20 cellular contexts compared by ENCODE assay signal in genomic region chr7:90176195-90176594, GRCh38. TPM values are rescaled to one million over a fixed set of nuclear protein-coding genes. Genes with fewer than 3 reads are reported as not detected.
DNase-seq lines count a peak whose midpoint lies in the region; ATAC-seq, FAIRE-seq and TF ChIP-seq lines count a peak whose summit lies in the region.
"Had no signal": no experiment of that assay in that cellular context is flagged by ENCODE, and none has a peak within 500 bp of the region (broad histone marks: within the 10 kb centered on the region; RNA-seq: fewer than 3 reads in every experiment).

No MANE protein-coding gene starts in this region.

- H3K36me3 ChIP-seq in HCT116 (ENCODE audit: control insufficient read depth in 1 of 2, insufficient read depth in 2 of 2, low read length in 2 of 2): no peaks in the 10 kb centered on the region
- no peaks in the 10 kb centered on the region for H3K36me3 ChIP-seq in GM12878 (ENCODE audit: control insufficient read depth in 2 of 2, insufficient read depth in 2 of 2, low read length in 1 of 2)
- H3K36me3 ChIP-seq in lower lobe of right lung: no peaks in the 10 kb centered on the region
- H3K36me3 ChIP-seq: BE2C, HAP-1 had no signal

- no peaks in the 10 kb centered on the region for H3K27me3 ChIP-seq in HCT116 (ENCODE audit: insufficient read depth, low read length)
- no peaks in the 10 kb centered on the region for H3K27me3 ChIP-seq in GM12878 (replicated peaks in 1 of 2; ENCODE audit: control insufficient read depth in 2 of 2, insufficient read depth in 2 of 2, low read length in 1 of 2)
- no peaks in the 10 kb centered on the region for H3K27me3 ChIP-seq in lower lobe of right lung (ENCODE audit: low read depth)
- H3K27me3 ChIP-seq: BE2C had no signal

- H3K27ac ChIP-seq in C4-2B (peak overlapping the region; percentile 4; the same call in 1 of the 2 replicates), HCT116 (ENCODE audit: low read depth, low read length) (no peak overlapping the region), GM12878 (ENCODE audit: control insufficient read depth, insufficient read depth) (no peak overlapping the region), lower lobe of right lung (no peak overlapping the region)
- H3K27ac ChIP-seq: GM23248, KMS-11 had no signal

- H3K9ac ChIP-seq in HCT116 (ENCODE audit: low read length) (no peak overlapping the region), GM12878 (ENCODE audit: control insufficient read depth, insufficient read depth, low read length) (no peak overlapping the region)
- H3K9ac ChIP-seq: GM23248, KMS-11 had no signal

- SMC1A ChIA-PET in GM12878 (lab: Charles Lee; ENCODE audit: uncharacterized antibody, unreplicated experiment): interaction anchor here (1.6 to 7.8 kb wide), 3 partner anchors 11 to 38 kb away, joined by 4 to 58 read pairs (median 9); partner anchors contain the start of gene STEAP2

- WGBS in GM12878 (ENCODE audit: insufficient coverage, insufficient replicate concordance, low lambda C conversion rate, missing lambda C conversion rate): 100% methylated on average over 1 of the region's 1 CpG

- ATAC-seq in HCT116: no peak
- ATAC-seq in GM12878: no peak
- ATAC-seq in left lobe of liver: peak; percentile 12
- ATAC-seq in lower lobe of right lung: no peak

- no peak overlapping the region for H3K4me2 ChIP-seq in HCT116 (ENCODE audit: low read length)
- H3K4me2 ChIP-seq in GM12878 (ENCODE audit: control insufficient read depth, insufficient read depth): no peak overlapping the region
- H3K4me2 ChIP-seq: KMS-11 had no signal

- no peaks in the 10 kb centered on the region for H4K20me1 ChIP-seq in HCT116 (ENCODE audit: insufficient read depth)
- no peaks in the 10 kb centered on the region for H4K20me1 ChIP-seq in GM12878 (ENCODE audit: control insufficient read depth, insufficient read depth)

- no peaks in the 10 kb centered on the region for H3K9me2 ChIP-seq in HCT116 (ENCODE audit: insufficient read depth)

- CTCF ChIA-PET in HCT116 (lab: Charles Lee): no interaction called here
- CTCF ChIA-PET in GM12878 (lab: Yijun Ruan, JAX): interaction anchor here (1.3 to 1.9 kb wide), 3 partner anchors 18 to 67 kb away, joined by 3 to 6 read pairs (median 3); partner anchors contain the start of gene STEAP1

- RAD21 ChIA-PET in HCT116 (lab: Charles Lee; ENCODE audit: low non-redundant PET in 1 of 2, low total read pairs in 2 of 2, uncharacterized antibody in 2 of 2, unreplicated experiment in 2 of 2) (no interaction called here), GM12878 (lab: Charles Lee; ENCODE audit: unreplicated experiment) (interaction anchor here (1.0 kb wide), 1 partner anchor 12 kb away, joined by 4 read pairs; no protein-coding TSS in a partner anchor)

- no peak overlapping the region for H3K4me3 ChIP-seq in HCT116 (replicated peaks in 1 of 2; ENCODE audit: low read depth in 1 of 2, low read length in 2 of 2)
- no peak overlapping the region for H3K4me3 ChIP-seq in GM12878
- H3K4me3 ChIP-seq in lower lobe of right lung: no peak overlapping the region
- H3K4me3 ChIP-seq: GM23248, HAP-1 had no signal

- TF ChIP-seq EP300 in GM12878 (IDR thresholded peaks at IDR 0.05; ENCODE audit: borderline replicate concordance in 1 of 2, control insufficient read depth in 1 of 2, low read depth in 2 of 2, low read length in 2 of 2): no peak

- TF ChIP-seq RAD21 in HCT116 (IDR thresholded peaks at IDR 0.05; ENCODE audit: low read depth): no peak
- no peak for TF ChIP-seq RAD21 in GM12878 (IDR thresholded peaks at IDR 0.05; ENCODE audit: insufficient read depth, low read depth, low read length)

- no peak for TF ChIP-seq POLR2A in HCT116 (IDR thresholded peaks at IDR 0.05; ENCODE audit: borderline replicate concordance, extremely low read depth, insufficient read depth, insufficient read length)
- no peak for TF ChIP-seq POLR2A in GM12878 (IDR thresholded peaks at IDR 0.05; ENCODE audit: low read depth, low read length)

- peaks cover 14% of the 10 kb centered on the region in 2 experiments; a peak in 2 of 4 replicates for H3K9me3 ChIP-seq in HCT116 (ENCODE audit: control insufficient read depth in 1 of 2, insufficient read depth in 1 of 2, low read depth in 1 of 2, low read length in 2 of 2)
- peaks cover 13% of the 10 kb centered on the region; the same call in 2 of the 3 replicates for H3K9me3 ChIP-seq in GM12878 (replicated peaks; ENCODE audit: control insufficient read depth, insufficient read depth, low read length)
- H3K9me3 ChIP-seq in lower lobe of right lung: no peaks in the 10 kb centered on the region
- H3K9me3 ChIP-seq: BE2C had no signal

- in situ Hi-C loops in GM12878 (cut with MboI): no loop called here

- H2AFZ ChIP-seq in HCT116 (ENCODE audit: low read depth, low read length, poor library complexity, severe bottlenecking) (no peak overlapping the region), GM12878 (ENCODE audit: control insufficient read depth, low read depth, low read length) (no peak overlapping the region)
- H2AFZ ChIP-seq: GM23248 had no signal

- DNase-seq in HCT116 (ENCODE audit: low read depth, low spot score) (no peak), GM12878 (ENCODE audit: low read depth, low spot score) (no peak), left lobe of liver (ENCODE audit: low spot score) (no peak), DMS153 treated with DMSO at 0.1 percent for 48 hours (lab: John Stamatoyannopoulos, UW; ENCODE audit: unreplicated experiment) (no peak), lower lobe of right lung (no peak), NCI-H526 treated with DMSO at 0.1 percent for 48 hours (lab: John Stamatoyannopoulos, UW) (no peak)
- DNase-seq: ACHN; BE2C; C1 segment of cervical spinal cord; Caco-2; CD4-positive, alpha-beta T cell; DMS153; GM23248 had no signal

- intact Hi-C loops in HCT116 (cut with micrococcal nuclease): no loop called here
- intact Hi-C loops in GM12878 (cut with micrococcal nuclease; ENCODE audit: unreplicated experiment): no loop called here
- intact Hi-C loops in lower lobe of right lung (cut with DNase I): no loop called here

- BruUV-seq in HCT116 (replicated peaks; lab: Mats Ljungman, UMichigan) (no TSS peak), GM12878 (replicated peaks; lab: Mats Ljungman, UMichigan) (no TSS peak)

- H3K4me1 ChIP-seq in HCT116 (ENCODE audit: control insufficient read depth in 1 of 2, insufficient read depth in 2 of 2, low read length in 2 of 2) (peaks cover 32 to 41% of the 10 kb centered on the region in 2 experiments), GM12878 (ENCODE audit: control insufficient read depth, insufficient read depth, low read length) (peaks cover 23% of the 10 kb centered on the region), lower lobe of right lung (no peaks in the 10 kb centered on the region)
- H3K4me1 ChIP-seq: BE2C, Caco-2 had no signal

- POLR2A ChIA-PET in HCT116 (lab: Charles Lee) (no interaction called here), GM12878 (lab: Charles Lee) (interaction anchor here (0.9 to 1.5 kb wide), 2 partner anchors 9 to 11 kb away, joined by 3 to 4 read pairs; no protein-coding TSS in a partner anchor)

- FAIRE-seq in GM12878 (lab: Jason Lieb, UNC): no peak
- FAIRE-seq: A204.1, G401.6, GM12892, GM18507 had no signal

- no peak for TF ChIP-seq CTCF in C4-2B (conservative IDR thresholded peaks at IDR 0.05)
- TF ChIP-seq CTCF in HCT116 (IDR thresholded peaks at IDR 0.05 in 2 of 3, conservative IDR thresholded peaks at IDR 0.05 in 1 of 3; ENCODE audit: borderline replicate concordance in 1 of 3, insufficient read depth in 1 of 3, low read depth in 2 of 3, low read length in 2 of 3): no peak
- TF ChIP-seq CTCF in GM12878 (IDR thresholded peaks at IDR 0.05 in 2 of 3, conservative IDR thresholded peaks at IDR 0.05 in 1 of 3; ENCODE audit: control insufficient read depth in 2 of 3, extremely low read depth in 1 of 3, insufficient read depth in 1 of 3, low read depth in 3 of 3, low read length in 3 of 3): no peak
- no peak for TF ChIP-seq CTCF in lower lobe of right lung (IDR thresholded peaks at IDR 0.05)

- H3K79me2 ChIP-seq in HCT116 (ENCODE audit: insufficient read depth, low read length): no peaks in the 10 kb centered on the region
- no peaks in the 10 kb centered on the region for H3K79me2 ChIP-seq in GM12878 (ENCODE audit: control insufficient read depth, insufficient read depth, low read length)

RNA-seq across cellular contexts. Expression of gene STEAP1, which starts 21.9 kb away (rescaled TPM):
- total RNA-seq in HCT116 (2021; ENCODE audit: unreplicated experiment) (18.8 TPM), GM12878 (2014; rRNA removed) (3.4 and 4.6 TPM in 2 replicates), GM12878 (2014; rRNA removed; fragmentation: Illumina TruSeq; extraction: Trizol) (4.5 and 4.8 TPM in 2 replicates), GM12878 (2021) (2.1 and 3.2 TPM in 2 replicates), left lobe of liver (5.5 TPM), lower lobe of right lung (8.2 TPM)
- 8.4 and 15.2 TPM in 2 replicates for polyA plus RNA-seq in HCT116 (2012)
- total RNA-seq in GM12878 (2013; cell fraction: nucleolus; rRNA removed): 33.1 and 35.4 TPM in 2 replicates
- polyA plus RNA-seq in GM12878 (2011; ENCODE audit: low read depth): 0.50 TPM
- polyA plus RNA-seq in GM12878 (2011; rRNA removed) (44.6 and 67.7 TPM in 2 replicates), GM12878 (2014; fragmentation: Illumina TruSeq; extraction: Trizol) (5.1 and 6.4 TPM in 2 replicates), GM12878 (2014; fragmentation: Nextera tagmentation; extraction: Ambion mirVana) (1 to 10 TPM; 5.3 to 8.9 TPM), GM12878 (2014; rRNA removed) (4.1 and 4.7 TPM in 2 replicates), GM12878 (2016; fragmentation: Nextera tagmentation; extraction: Ambion mirVana) (1 to 10 TPM; 2.6 to 4.1 TPM)
- 21.2 and 22.4 TPM in 2 replicates for polyA plus RNA-seq in GM12878 (2011; cell fraction: cytosol; rRNA removed)
- polyA plus RNA-seq in GM12878 (2011; cell fraction: nucleus; rRNA removed): 18.4 and 23.5 TPM in 2 replicates
- 0.66 and 0.69 TPM in 2 replicates for polyA plus RNA-seq in GM12878 (2012)
- 10.7 and 14.3 TPM in 2 replicates for polyA minus RNA-seq in GM12878 (2011; rRNA and poly(A)+ RNA removed)
- polyA minus RNA-seq in GM12878 (2011; cell fraction: cytosol; rRNA and poly(A)+ RNA removed): 4.1 and 6.1 TPM in 2 replicates
- polyA minus RNA-seq in GM12878 (2011; cell fraction: nucleus; rRNA and poly(A)+ RNA removed): 7.0 and 7.3 TPM in 2 replicates
- total RNA-seq: CD4-positive, alpha-beta T cell had no signal

RNA-seq across cellular contexts. Expression of gene STEAP2, which starts 35.3 kb away (rescaled TPM):
- total RNA-seq in HCT116 (2021; ENCODE audit: unreplicated experiment): 13.4 TPM
- polyA plus RNA-seq in HCT116 (2012): 2.7 and 4.9 TPM in 2 replicates
- 45.8 and 46.4 TPM in 2 replicates for total RNA-seq in GM12878 (2013; cell fraction: nucleolus; rRNA removed)
- total RNA-seq in GM12878 (2014; rRNA removed): 1.8 and 2.3 TPM in 2 replicates
- 2.0 TPM in 2 replicates for total RNA-seq in GM12878 (2014; rRNA removed; fragmentation: Illumina TruSeq; extraction: Trizol)
- total RNA-seq in GM12878 (2021): 1.5 and 2.1 TPM in 2 replicates
- polyA plus RNA-seq in GM12878 (2011; ENCODE audit: low read depth): 0.12 TPM
- polyA plus RNA-seq in GM12878 (2011; rRNA removed): 17.6 and 25.4 TPM in 2 replicates
- 5.3 and 7.0 TPM in 2 replicates for polyA plus RNA-seq in GM12878 (2011; cell fraction: cytosol; rRNA removed)
- polyA plus RNA-seq in GM12878 (2011; cell fraction: nucleus; rRNA removed): 18.3 and 21.6 TPM in 2 replicates
- 0.14 TPM in 2 replicates for polyA plus RNA-seq in GM12878 (2012)
- polyA plus RNA-seq in GM12878 (2014; fragmentation: Illumina TruSeq; extraction: Trizol): 1.8 and 2.5 TPM in 2 replicates
- polyA plus RNA-seq in GM12878 (2014; fragmentation: Nextera tagmentation; extraction: Ambion mirVana): under 1 TPM; 0.64 to 0.80 TPM
- polyA plus RNA-seq in GM12878 (2014; rRNA removed): 1.3 and 1.7 TPM in 2 replicates
- polyA plus RNA-seq in GM12878 (2016; fragmentation: Nextera tagmentation; extraction: Ambion mirVana): 1 to 10 TPM in 1 of 2 experiments, under 1 TPM in 1; 0.81 to 1.2 TPM
- polyA minus RNA-seq in GM12878 (2011; rRNA and poly(A)+ RNA removed): 18.4 and 20.3 TPM in 2 replicates
- 5.2 and 7.0 TPM in 2 replicates for polyA minus RNA-seq in GM12878 (2011; cell fraction: cytosol; rRNA and poly(A)+ RNA removed)
- 15.4 and 20.6 TPM in 2 replicates for polyA minus RNA-seq in GM12878 (2011; cell fraction: nucleus; rRNA and poly(A)+ RNA removed)
- total RNA-seq in left lobe of liver: 0.81 TPM
- 13.4 TPM for total RNA-seq in lower lobe of right lung
- total RNA-seq: CD4-positive, alpha-beta T cell had no signal
